22 cellular contexts compared by ENCODE assay signal in genomic region chr4:147940144-147940543, GRCh38.
DNase-seq lines count a peak whose midpoint lies in the region; ATAC-seq and TF ChIP-seq lines count a peak whose summit lies in the region.
"Had no signal": no experiment of that assay in that cellular context is flagged by ENCODE, and none has a peak within 500 bp of the region (broad histone marks: within the 10 kb centered on the region; RNA-seq: fewer than 3 reads in every experiment).

No MANE protein-coding gene starts in this region.

- H3K36me3 ChIP-seq in PC-3 (ENCODE audit: low read depth, low read length) = no peaks in the 10 kb centered on the region
- H3K36me3 ChIP-seq: neutrophil had no signal

- H3K4me3 ChIP-seq in PC-3 (ENCODE audit: low read length) = no peak overlapping the region
- H3K4me3 ChIP-seq: A549, ascending aorta, stomach, tibial nerve had no signal

- BruUV-seq in PC-3 (replicated peaks; lab: Mats Ljungman, UMichigan) = no TSS peak

- H3K9me3 Mint-ChIP-seq in type B pancreatic cell = no peaks in the 10 kb centered on the region
- H3K9me3 Mint-ChIP-seq: memory B cell had no signal

- no peaks in the 10 kb centered on the region for H4K20me1 ChIP-seq in PC-3 (ENCODE audit: low read length)

- TF ChIP-seq CTCF in PC-3 (conservative IDR thresholded peaks at IDR 0.05; ENCODE audit: low read depth, low read length) = no peak
- no peak for TF ChIP-seq CTCF in type B pancreatic cell (conservative IDR thresholded peaks at IDR 0.05)

- intact Hi-C loops in PC-3 (cut with micrococcal nuclease) = no loop called here

- DNase-seq in Ammon's horn (ENCODE audit: low spot score) (peak; percentile 80), erythroblast (lab: John Stamatoyannopoulos, UW) (peak; percentile 1 to 5), medulla oblongata (ENCODE audit: extremely low spot score) (peak; percentile 24), PC-3 (no peak), type B pancreatic cell (ENCODE audit: extremely low spot score, unreplicated experiment) (no peak)
- no peak for DNase-seq in stimulated activated CD4-positive, alpha-beta T cell treated with anti-CD3 and anti-CD28 coated beads, Interleukin-12 subunit alpha, Interleukin-12 subunit beta, amount 100 ng/mL, for 4 hours
- DNase-seq: activated CD8-positive, alpha-beta T cell treated with anti-CD3 and anti-CD28 coated beads, Interleukin-2, amount 10 ng/mL, durations not matched to agents 7 days and 5 days; activated effector memory CD4-positive, alpha-beta T cell treated with Interleukin-2 at 50 U/mL for 16 hours; effector CD4-positive, alpha-beta T cell; NCI-H1105 treated with DMSO at 0.1 percent for 48 hours; NCI-H2029; NCI-H2227 treated with DMSO at 0.1 percent for 48 hours; stomach had no signal

- no peaks in the 10 kb centered on the region for H3K27me3 Mint-ChIP-seq in type B pancreatic cell
- H3K27me3 Mint-ChIP-seq: activated naive CD8-positive, alpha-beta T cell had no signal

- H3K79me2 ChIP-seq in PC-3 (ENCODE audit: low read length) = no peaks in the 10 kb centered on the region

- H3K9me3 ChIP-seq in PC-3 (ENCODE audit: low read length) = no peaks in the 10 kb centered on the region
- H3K9me3 ChIP-seq: A549, ascending aorta, neutrophil, stomach, tibial nerve had no signal

- CTCF ChIA-PET in PC-3 (lab: Charles Lee) = no interaction called here

- no peak overlapping the region for H2AFZ ChIP-seq in PC-3 (ENCODE audit: low read length)

- no peak for TF ChIP-seq POLR2A in erythroblast (IDR thresholded peaks at IDR 0.05; ENCODE audit: low read length)

- ATAC-seq in SK-N-SH treated with all-trans-retinoic acid at 6 μM for 48 hours (no peak; the same call in 2 of the 3 replicates), GM21515 (IDR thresholded peaks at IDR 0.05; ENCODE audit: unreplicated experiment) (no peak), PC-3 (no peak)
- ATAC-seq: A549; activated CD8-positive, alpha-beta T cell treated with anti-CD3 and anti-CD28 coated beads, Interleukin-2, amount 10 ng/mL, durations not matched to agents 7 days and 5 days had no signal

- no peak overlapping the region for H3K9ac ChIP-seq in PC-3 (ENCODE audit: low read length)

- peaks cover 12% of the 10 kb centered on the region for H3K36me3 Mint-ChIP-seq in type B pancreatic cell
- H3K36me3 Mint-ChIP-seq: memory B cell had no signal

- H3K9me2 ChIP-seq in PC-3 (replicated peaks; ENCODE audit: low read length) = no peaks in the 10 kb centered on the region

- no peaks in the 10 kb centered on the region for H3K27me3 ChIP-seq in PC-3 (ENCODE audit: low read length)
- H3K27me3 ChIP-seq: ascending aorta, neutrophil, stomach, tibial nerve had no signal

- no peak overlapping the region for H3K4me3 Mint-ChIP-seq in type B pancreatic cell
- H3K4me3 Mint-ChIP-seq: activated CD8-positive, alpha-beta T cell treated with anti-CD3 and anti-CD28 coated beads, Interleukin-2, amount 10 ng/mL, durations not matched to agents 7 days and 5 days; activated naive CD8-positive, alpha-beta T cell; B cell; memory B cell had no signal

- H3K27ac ChIP-seq in PC-3 (ENCODE audit: low read length) = no peak overlapping the region
- H3K27ac ChIP-seq: A549, ascending aorta, neutrophil, stomach, tibial nerve had no signal

- H3K4me1 ChIP-seq in PC-3 (ENCODE audit: insufficient read depth, low read length) = no peaks in the 10 kb centered on the region
- H3K4me1 ChIP-seq: A549 had no signal

- H3F3A ChIP-seq in PC-3 (ENCODE audit: low read length, unreplicated experiment) = no peaks in the 10 kb centered on the region

- no peaks in the 10 kb centered on the region for H3K4me1 Mint-ChIP-seq in type B pancreatic cell (ENCODE audit: unreplicated experiment)

- POLR2A ChIA-PET in PC-3 (lab: Charles Lee; ENCODE audit: unreplicated experiment) = no interaction called here

- H3K4me2 ChIP-seq in PC-3 (ENCODE audit: low read length) = no peak overlapping the region
- H3K4me2 ChIP-seq: A549 had no signal

- no peak overlapping the region for H3K27ac Mint-ChIP-seq in type B pancreatic cell
- H3K27ac Mint-ChIP-seq: activated CD8-positive, alpha-beta T cell treated with anti-CD3 and anti-CD28 coated beads, Interleukin-2, amount 10 ng/mL, durations not matched to agents 7 days and 5 days; activated naive CD8-positive, alpha-beta T cell; B cell; memory B cell had no signal

TF ChIP-seq in SK-N-SH treated with all-trans-retinoic acid at 6 μM for 48 hours, 23 proteins besides CTCF, POLR2A, EP300 and RAD21:
- TF ChIP-seq ZNF8 (CRISPR knock-in tag; IDR thresholded peaks at IDR 0.05) (no peak), TSHZ2 (CRISPR knock-in tag; IDR thresholded peaks at IDR 0.05) (0 out of 2 replicates have a peak, but pooled peaks have one; percentile 17), TCF4 (CRISPR knock-in tag; IDR thresholded peaks at IDR 0.05; ENCODE audit: borderline replicate concordance) (peak; percentile 41; the same call in 1 of the 2 replicates)

Comparison
In these comparisons a context has a peak if more than half of its experiments do, and no peak if none do; other contexts are left out.
1. DNase-seq: peak in Ammon's horn (single experiment), erythroblast (2 of 2) and medulla oblongata (single experiment); none in stimulated activated CD4-positive, alpha-beta T cell treated with anti-CD3 and anti-CD28 coated beads, Interleukin-12 subunit alpha, Interleukin-12 subunit beta, amount 100 ng/mL, for 4 hours (single experiment), PC-3 (single experiment) and type B pancreatic cell (single experiment).